ENCODE assay signal across 16 cellular contexts in the genomic region with DNA sequence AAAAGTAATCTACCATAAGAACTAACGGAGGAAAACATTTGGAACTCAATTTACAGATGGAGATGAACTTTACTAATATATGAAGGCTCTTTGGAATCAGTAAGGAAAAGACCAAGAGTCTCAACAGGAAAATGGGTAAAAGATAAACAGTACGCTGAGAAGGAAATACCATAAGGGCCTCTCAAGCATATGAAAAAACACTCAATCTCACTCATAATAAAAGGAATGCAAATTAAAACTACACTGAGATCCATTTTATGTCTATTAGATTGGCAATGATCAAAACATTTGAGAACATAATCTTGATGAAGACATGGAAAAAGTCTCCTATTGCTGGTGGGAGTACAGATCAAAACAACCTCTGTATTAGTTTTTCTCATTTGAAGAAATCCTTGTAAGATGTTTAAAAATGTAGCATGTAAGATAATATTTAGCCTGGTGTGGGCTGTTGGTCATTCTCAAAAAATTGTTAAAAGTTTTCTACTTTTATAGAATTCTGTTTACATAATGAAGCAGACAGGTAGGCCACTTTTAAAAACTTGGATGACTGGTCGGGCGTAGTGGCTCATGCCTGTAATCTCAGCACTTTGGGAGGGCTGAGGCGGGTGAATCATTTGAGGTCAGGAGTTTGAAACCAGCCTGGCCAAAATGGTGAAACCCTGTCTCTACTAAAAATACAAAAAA. TPM values are rescaled to one million over a fixed set of nuclear protein-coding genes. Genes with fewer than 3 reads are reported as not detected.
A peak's percentile ranks its signal among the peaks of the same experiment; 100 is the strongest.
DNase-seq lines count a peak whose midpoint lies in the region; ATAC-seq and TF ChIP-seq lines count a peak whose summit lies in the region.
"Had no signal": no experiment of that assay in that cellular context is flagged by ENCODE, and none has a peak within 500 bp of the region (broad histone marks: within the 10 kb centered on the region; RNA-seq: fewer than 3 reads in every experiment).

No MANE protein-coding gene starts in this region.

- WGBS in upper lobe of left lung, 2 donors: 60 to 63% methylated on average over 5 of the region's 5 CpGs

- no peaks in the 10 kb centered on the region for H3K36me3 Mint-ChIP-seq in activated naive CD4-positive, alpha-beta T cell treated with anti-CD3 and anti-CD28 coated beads, Interleukin-2, amount 50 U/mL, for 72 hours
- H3K36me3 Mint-ChIP-seq in activated naive CD4-positive, alpha-beta T cell treated with anti-CD3 and anti-CD28 coated beads, Interleukin-2, amount 10 ng/mL, durations not matched to agents 7 days and 5 days: peaks cover 10% of the 10 kb centered on the region
- peaks cover 0 to 2% of the 10 kb centered on the region in 2 donors for H3K36me3 Mint-ChIP-seq in activated T-cell treated with anti-CD3 and anti-CD28 coated beads, Interleukin-2, amount 50 U/mL, for 72 hours (ENCODE audit: insufficient read depth in 2 of 2)

- no peaks in the 10 kb centered on the region for H3K27me3 Mint-ChIP-seq in activated naive CD4-positive, alpha-beta T cell treated with anti-CD3 and anti-CD28 coated beads, Interleukin-2, amount 10 ng/mL, durations not matched to agents 7 days and 5 days
- no peaks in the 10 kb centered on the region for H3K27me3 Mint-ChIP-seq in activated T-cell treated with anti-CD3 and anti-CD28 coated beads, Interleukin-2, amount 50 U/mL, for 72 hours (ENCODE audit: low read depth)

- no peaks in the 10 kb centered on the region for H3K9me3 ChIP-seq in upper lobe of left lung

- no peak overlapping the region for H3K4me3 ChIP-seq in upper lobe of left lung
- H3K4me3 ChIP-seq: cardiac muscle cell, K562 had no signal

- no peak overlapping the region for H3K4me3 Mint-ChIP-seq in activated naive CD4-positive, alpha-beta T cell treated with anti-CD3 and anti-CD28 coated beads, Interleukin-2, amount 10 ng/mL, durations not matched to agents 7 days and 5 days
- no peak overlapping the region for H3K4me3 Mint-ChIP-seq in activated T-cell treated with anti-CD3 and anti-CD28 coated beads, Interleukin-2, amount 50 U/mL, for 72 hours

- no peak for TF ChIP-seq POLR2A in upper lobe of left lung (IDR thresholded peaks at IDR 0.05)

- ATAC-seq in activated naive CD4-positive, alpha-beta T cell treated with anti-CD3 and anti-CD28 coated beads, Interleukin-2, amount 50 U/mL, for 72 hours: peak; percentile 30 to 33
- ATAC-seq in activated T-cell treated with anti-CD3 and anti-CD28 coated beads, Interleukin-2, amount 50 U/mL, for 72 hours (replicated peaks in 1 of 2): peak; percentile 67 to 69
- ATAC-seq in upper lobe of left lung (ENCODE audit: low FRiP score in 2 of 2) (no peak), GM21737 (IDR thresholded peaks at IDR 0.05; ENCODE audit: unreplicated experiment) (no peak), HG03196 (IDR thresholded peaks at IDR 0.05; ENCODE audit: unreplicated experiment) (no peak)

- no peak for TF ChIP-seq EP300 in upper lobe of left lung (IDR thresholded peaks at IDR 0.05)

- no peaks in the 10 kb centered on the region for H3K9me3 Mint-ChIP-seq in activated naive CD4-positive, alpha-beta T cell treated with anti-CD3 and anti-CD28 coated beads, Interleukin-2, amount 50 U/mL, for 72 hours
- no peaks in the 10 kb centered on the region for H3K9me3 Mint-ChIP-seq in activated naive CD4-positive, alpha-beta T cell treated with anti-CD3 and anti-CD28 coated beads, Interleukin-2, amount 10 ng/mL, durations not matched to agents 7 days and 5 days
- H3K9me3 Mint-ChIP-seq in activated T-cell treated with anti-CD3 and anti-CD28 coated beads, Interleukin-2, amount 50 U/mL, for 72 hours: no peaks in the 10 kb centered on the region
- H3K9me3 Mint-ChIP-seq: activated T-helper 2 cell treated with anti-CD3 and anti-CD28 coated beads, Interferon-gamma antibody, Interleukin-2, Interleukin-4, amounts not matched to agents 10 μg/mL and 5 μg/mL and 100 μg/mL, durations not matched to agents 14 hours and 24 hours and 36 hours had no signal

- DNase-seq in activated naive CD4-positive, alpha-beta T cell treated with anti-CD3 and anti-CD28 coated beads, Interleukin-2, amount 50 U/mL, for 72 hours (ENCODE audit: low spot score in 2 of 2): no peak
- DNase-seq in activated naive CD4-positive, alpha-beta T cell treated with anti-CD3 and anti-CD28 coated beads, Interleukin-2, amount 10 ng/mL, durations not matched to agents 7 days and 5 days: no peak
- peak; percentile 45 to 57 for DNase-seq in activated T-cell treated with anti-CD3 and anti-CD28 coated beads, Interleukin-2, amount 50 U/mL, for 72 hours
- peak; percentile 79 for DNase-seq in iris pigment epithelial cell (ENCODE audit: low read depth)
- peak in 1 of 2 donors; percentile 44 for DNase-seq in upper lobe of left lung
- no peak for DNase-seq in NCI-H345 treated with DMSO at 0.1 percent for 48 hours (lab: John Stamatoyannopoulos, UW; ENCODE audit: unreplicated experiment)
- DNase-seq: DMS153, NCI-H1436, occipital lobe, SHP77 treated with DMSO at 0.1 percent for 48 hours had no signal

- H3K27me3 ChIP-seq in upper lobe of left lung: no peaks in the 10 kb centered on the region
- H3K27me3 ChIP-seq: cardiac muscle cell had no signal

- peak overlapping the region in 3 of 4 donors; percentile 11 to 64 (median 31) for H3K27ac ChIP-seq in upper lobe of left lung
- H3K27ac ChIP-seq: cardiac muscle cell, VCaP had no signal

- TF ChIP-seq CTCF in upper lobe of left lung (IDR thresholded peaks at IDR 0.05): no peak

- CTCF ChIA-PET in activated naive CD4-positive, alpha-beta T cell treated with anti-CD3 and anti-CD28 coated beads, Interleukin-2, amount 10 ng/mL, durations not matched to agents 7 days and 5 days (lab: Charles Lee): no interaction called here

- peaks cover 11 to 18% (median 14%) of the 10 kb centered on the region in 4 donors for H3K4me1 ChIP-seq in upper lobe of left lung

- H3K27ac Mint-ChIP-seq in activated naive CD4-positive, alpha-beta T cell treated with anti-CD3 and anti-CD28 coated beads, Interleukin-2, amount 50 U/mL, for 72 hours: peak overlapping the region in 1 of 2 donors; percentile 59
- no peak overlapping the region for H3K27ac Mint-ChIP-seq in activated naive CD4-positive, alpha-beta T cell treated with anti-CD3 and anti-CD28 coated beads, Interleukin-2, amount 10 ng/mL, durations not matched to agents 7 days and 5 days
- peak overlapping the region; percentile 80 for H3K27ac Mint-ChIP-seq in activated T-cell treated with anti-CD3 and anti-CD28 coated beads, Interleukin-2, amount 50 U/mL, for 72 hours
- H3K27ac Mint-ChIP-seq: activated T-helper 2 cell treated with anti-CD3 and anti-CD28 coated beads, Interferon-gamma antibody, Interleukin-2, Interleukin-4, amounts not matched to agents 10 μg/mL and 5 μg/mL and 100 μg/mL, durations not matched to agents 14 hours and 24 hours and 36 hours had no signal

- H3K4me1 Mint-ChIP-seq in activated naive CD4-positive, alpha-beta T cell treated with anti-CD3 and anti-CD28 coated beads, Interleukin-2, amount 10 ng/mL, durations not matched to agents 7 days and 5 days: peaks cover 14% of the 10 kb centered on the region
- H3K4me1 Mint-ChIP-seq in activated T-cell treated with anti-CD3 and anti-CD28 coated beads, Interleukin-2, amount 50 U/mL, for 72 hours (ENCODE audit: low read depth): peaks cover 55% of the 10 kb centered on the region

- H3K36me3 ChIP-seq in upper lobe of left lung: no peaks in the 10 kb centered on the region

RNA-seq across cellular contexts. Expression of gene REV3L, which starts 14.5 kb away (rescaled TPM):
- total RNA-seq in activated naive CD4-positive, alpha-beta T cell treated with anti-CD3 and anti-CD28 coated beads, Interleukin-2, amount 50 U/mL, for 72 hours: 10 to 100 TPM; 18.3 to 27.0 TPM
- total RNA-seq in activated T-cell treated with anti-CD3 and anti-CD28 coated beads, Interleukin-2, amount 50 U/mL, for 72 hours: 10 to 100 TPM; 17.4 to 19.3 TPM
- 100 to 1,000 TPM in 1 of 6 donors, 10 to 100 TPM in 5; 29.7 to 106 (median 38.0) TPM for total RNA-seq in upper lobe of left lung

Comparison
In these comparisons a context has a peak if more than half of its experiments do, and no peak if none do; other contexts are left out.
1. ATAC-seq: peak in activated naive CD4-positive, alpha-beta T cell treated with anti-CD3 and anti-CD28 coated beads, Interleukin-2, amount 50 U/mL, for 72 hours (2 of 2) and activated T-cell treated with anti-CD3 and anti-CD28 coated beads, Interleukin-2, amount 50 U/mL, for 72 hours (2 of 2); none in upper lobe of left lung (0 of 2), GM21737 (single experiment) and HG03196 (single experiment).
2. DNase-seq: peak in activated T-cell treated with anti-CD3 and anti-CD28 coated beads, Interleukin-2, amount 50 U/mL, for 72 hours (2 of 2) and iris pigment epithelial cell (single experiment); none in activated naive CD4-positive, alpha-beta T cell treated with anti-CD3 and anti-CD28 coated beads, Interleukin-2, amount 50 U/mL, for 72 hours (0 of 2), activated naive CD4-positive, alpha-beta T cell treated with anti-CD3 and anti-CD28 coated beads, Interleukin-2, amount 10 ng/mL, durations not matched to agents 7 days and 5 days (single experiment) and NCI-H345 treated with DMSO at 0.1 percent for 48 hours (single experiment).